ENCODE assay signal across 20 cellular contexts in genomic region chr7:979886-980571, GRCh38. TPM values are rescaled to one million over a fixed set of nuclear protein-coding genes. Genes with fewer than 3 reads are reported as not detected.
DNase-seq lines count a peak whose midpoint lies in the region; ATAC-seq, FAIRE-seq and TF ChIP-seq lines count a peak whose summit lies in the region.
"Had no signal": no experiment of that assay in that cellular context is flagged by ENCODE, and none has a peak within 500 bp of the region (broad histone marks: within the 10 kb centered on the region; RNA-seq: fewer than 3 reads in every experiment).

No MANE protein-coding gene starts in this region.

- no peak for TF ChIP-seq EP300 in tibial nerve (IDR thresholded peaks at IDR 0.05)

- intact Hi-C loops in gastrocnemius medialis (cut with DNase I; ENCODE audit: low total_unique reads), result loop anchor here (5.0 kb wide), 1 partner anchor 182 kb away; the partner anchor contains the start of gene ZFAND2A

- DNase-seq in AG20443 (ENCODE audit: low spot score) (peak; percentile 38), GM19239 (ENCODE audit: insufficient read length, low spot score) (no peak), SK-MEL-5 (ENCODE audit: low read depth, low spot score) (peak; percentile 45), iPS-NIHi11 (ENCODE audit: low spot score) (peak; percentile 76), SKM-1 treated with dmso at 0.1 percent for 144 hours (lab: John Stamatoyannopoulos, UW; ENCODE audit: unreplicated experiment) (no peak), tibial nerve (ENCODE audit: low spot score in 2 of 2) (no peak), medulla oblongata (ENCODE audit: extremely low spot score) (no peak), gastrocnemius medialis (no peak)
- DNase-seq: activated CD4-positive, alpha-beta T cell treated with anti-CD3 and anti-CD28 coated beads for 1 hour; activated CD8-positive, alpha-beta memory T cell treated with anti-CD3 and anti-CD28 coated beads, Interleukin-2, amount 50 U/mL, for 4 hours; foreskin fibroblast; HFFc6; NCI-H226; OCI-M1; T-cell had no signal

- H3K36me3 ChIP-seq in tibial nerve, result no peaks in the 10 kb centered on the region
- H3K36me3 ChIP-seq in gastrocnemius medialis, result no peaks in the 10 kb centered on the region
- H3K36me3 ChIP-seq: prostate gland had no signal

- TF ChIP-seq POLR2A in tibial nerve (IDR thresholded peaks at IDR 0.05) (no peak), gastrocnemius medialis (IDR thresholded peaks at IDR 0.05) (no peak)

- H3K9me3 ChIP-seq in tibial nerve (no peaks in the 10 kb centered on the region), gastrocnemius medialis (no peaks in the 10 kb centered on the region)
- H3K9me3 ChIP-seq: prostate gland had no signal

- WGBS in tibial nerve, 2 donors, result 73 to 78% methylated on average over 11 to 15 of the region's 15 CpGs

- H3K27ac ChIP-seq in tibial nerve (no peak overlapping the region), gastrocnemius medialis (no peak overlapping the region)
- H3K27ac ChIP-seq: prostate gland had no signal

- FAIRE-seq in GM19239 (lab: Jason Lieb, UNC), result peak; percentile 23
- FAIRE-seq: islet of Langerhans had no signal

- no peak for ATAC-seq in gastrocnemius medialis
- ATAC-seq: T-cell had no signal

- H3K27me3 ChIP-seq in tibial nerve (peaks cover 0 to 29% of the 10 kb centered on the region in 2 donors), gastrocnemius medialis (peaks cover 12 to 20% (median 13%) of the 10 kb centered on the region in 3 donors)

- H3K4me3 ChIP-seq in tibial nerve, result no peak overlapping the region
- no peak overlapping the region for H3K4me3 ChIP-seq in gastrocnemius medialis
- H3K4me3 ChIP-seq: prostate gland had no signal

- in situ Hi-C loops in SK-MEL-5 (cut with HindIII; ENCODE audit: low pct_unique_long_range_greater_than_20kb, low sequenced_read_pairs), result no loop called here
- in situ Hi-C loops in gastrocnemius medialis (cut with MboI; ENCODE audit: low sequenced_read_pairs in 4 of 4), result loop anchor here in 2 of 4 donors (25.0 kb wide), 1 partner anchor 182 kb away; the partner anchor contains the start of gene ZFAND2A (in 2 of the 2)

- H3K4me1 ChIP-seq in tibial nerve (peaks cover 0 to 27% (median 20%) of the 10 kb centered on the region in 4 donors), gastrocnemius medialis (no peaks in the 10 kb centered on the region)

- TF ChIP-seq CTCF in tibial nerve (IDR thresholded peaks at IDR 0.05), result no peak
- TF ChIP-seq CTCF in gastrocnemius medialis (IDR thresholded peaks at IDR 0.05 in 4 of 5, conservative IDR thresholded peaks at IDR 0.05 in 1 of 5), result no peak

RNA-seq across cellular contexts. Expression of gene CYP2W1, which starts 3.0 kb away (rescaled TPM):
- not detected in 2 replicates for total RNA-seq in SK-MEL-5 (2014; rRNA removed; shearing (Covaris generic))
- 0.11 TPM in 1 of 2 replicates, not detected in the other for polyA plus RNA-seq in SK-MEL-5 (2015; cell fraction: cytosol; rRNA removed)
- not detected in 2 replicates for polyA plus RNA-seq in SK-MEL-5 (2015; cell fraction: nucleus; rRNA removed)
- 10 to 100 TPM in 2 of 4 donors, 1 to 10 TPM in 2; 5.7 to 18.6 (median 12.1) TPM for total RNA-seq in tibial nerve
- total RNA-seq in gastrocnemius medialis, result not detected
- total RNA-seq: MCF 10A, mononuclear cell, subcutaneous adipose tissue had no signal

RNA-seq across cellular contexts. Expression of gene COX19, which starts 4.7 kb away (rescaled TPM):
- 12.9 and 13.1 TPM in 2 replicates for total RNA-seq in SK-MEL-5 (2014; rRNA removed; shearing (Covaris generic))
- polyA plus RNA-seq in SK-MEL-5 (2015; cell fraction: cytosol; rRNA removed), result 10.1 and 11.5 TPM in 2 replicates
- polyA plus RNA-seq in SK-MEL-5 (2015; cell fraction: nucleus; rRNA removed), result 12.2 and 13.1 TPM in 2 replicates
- total RNA-seq in tibial nerve, result 10 to 100 TPM; 10.8 to 21.3 (median 11.2) TPM
- 1 to 10 TPM; 4.7 to 6.5 (median 5.2) TPM for total RNA-seq in gastrocnemius medialis

RNA-seq across cellular contexts. Expression of gene ADAP1, which starts 25.5 kb away (rescaled TPM):
- total RNA-seq in SK-MEL-5 (2014; rRNA removed; shearing (Covaris generic)), result 4.4 and 5.5 TPM in 2 replicates
- polyA plus RNA-seq in SK-MEL-5 (2015; cell fraction: cytosol; rRNA removed), result 3.3 and 7.6 TPM in 2 replicates
- 2.5 and 6.4 TPM in 2 replicates for polyA plus RNA-seq in SK-MEL-5 (2015; cell fraction: nucleus; rRNA removed)
- total RNA-seq in tibial nerve, result 10 to 100 TPM; 29.3 to 53.0 (median 39.6) TPM
- total RNA-seq in gastrocnemius medialis, result 1 to 10 TPM in 2 of 4 donors, under 1 TPM in 2; 0.71 to 5.0 (median 1.1) TPM

Comparison
In these comparisons a context has a peak if more than half of its experiments do, and no peak if none do; other contexts are left out.
1. DNase-seq: peak in AG20443 (single experiment), SK-MEL-5 (single experiment) and iPS-NIHi11 (single experiment); none in GM19239 (single experiment), SKM-1 treated with dmso at 0.1 percent for 144 hours (single experiment), tibial nerve (0 of 2), medulla oblongata (single experiment) and gastrocnemius medialis (0 of 2).